ENCODE assay signal across 8 cellular contexts in genomic region chr7:22726345-22726848, GRCh38. TPM values are rescaled to one million over a fixed set of nuclear protein-coding genes. Genes with fewer than 3 reads are reported as not detected.
DNase-seq lines count a peak whose midpoint lies in the region; ATAC-seq lines count a peak whose summit lies in the region.

No MANE protein-coding gene starts in this region.

- H3K27me3 Mint-ChIP-seq in activated naive CD8-positive, alpha-beta T cell treated with anti-CD3 and anti-CD28 coated beads, Interleukin-2, amount 10 ng/mL, durations not matched to agents 7 days and 5 days = peaks cover 9% of the 10 kb centered on the region

- H3K36me3 ChIP-seq in HUES6 (ENCODE audit: control insufficient read depth, insufficient read depth, low read length) = peaks cover 15% of the 10 kb centered on the region; the same call in 1 of the 2 replicates

- no peaks in the 10 kb centered on the region for H3K27me3 ChIP-seq in HUES6 (ENCODE audit: control insufficient read depth, insufficient read depth, low read length)

- peak overlapping the region; percentile 46 for H3K4me3 ChIP-seq in HUES6 (ENCODE audit: low read depth, low read length)
- peak overlapping the region; percentile 41 for H3K4me3 ChIP-seq in skeletal muscle cell (ENCODE audit: low read depth, low read length)

- POLR2A ChIA-PET in activated naive CD8-positive, alpha-beta T cell treated with anti-CD3 and anti-CD28 coated beads, Interleukin-2, amount 10 ng/mL, durations not matched to agents 7 days and 5 days (lab: Charles Lee) = interaction anchor here (0.6 to 3.6 kb wide), 8 partner anchors 17 to 166 kb away, joined by 3 to 22 read pairs (median 4); no protein-coding TSS in a partner anchor

- H3K9me3 ChIP-seq in HUES6 (ENCODE audit: control insufficient read depth, insufficient read depth, low read depth, low read length) = no peaks in the 10 kb centered on the region

- peak overlapping the region; percentile 75 for H3K4me3 Mint-ChIP-seq in activated naive CD8-positive, alpha-beta T cell treated with anti-CD3 and anti-CD28 coated beads, Interleukin-2, amount 10 ng/mL, durations not matched to agents 7 days and 5 days

- ATAC-seq in GM21515 (IDR thresholded peaks at IDR 0.05; ENCODE audit: unreplicated experiment) = peak; percentile 79
- peak; percentile 90 for ATAC-seq in activated naive CD8-positive, alpha-beta T cell treated with anti-CD3 and anti-CD28 coated beads, Interleukin-2, amount 10 ng/mL, durations not matched to agents 7 days and 5 days (ENCODE audit: low read depth)

- peaks cover 3% of the 10 kb centered on the region for H3K36me3 Mint-ChIP-seq in activated naive CD8-positive, alpha-beta T cell treated with anti-CD3 and anti-CD28 coated beads, Interleukin-2, amount 10 ng/mL, durations not matched to agents 7 days and 5 days

- DNase-seq in ELF-1 (ENCODE audit: low read depth, low spot score) = peak; percentile 92
- DNase-seq in SK-N-DZ (ENCODE audit: low spot score) = peak; percentile 36
- DNase-seq in activated naive CD8-positive, alpha-beta T cell treated with anti-CD3 and anti-CD28 coated beads, Interleukin-2, amount 10 ng/mL, durations not matched to agents 7 days and 5 days = peak; percentile 66
- DNase-seq in hepatic stellate cell (ENCODE audit: low spot score) = peak; percentile 64
- DNase-seq in skeletal muscle cell (ENCODE audit: low read depth) = no peak
- no peak for DNase-seq in epidermal melanocyte (ENCODE audit: insufficient read length, low spot score)

- H3K9ac ChIP-seq in HUES6 (ENCODE audit: low read length) = peak overlapping the region; percentile 82

- H3K27ac Mint-ChIP-seq in activated naive CD8-positive, alpha-beta T cell treated with anti-CD3 and anti-CD28 coated beads, Interleukin-2, amount 10 ng/mL, durations not matched to agents 7 days and 5 days = peak overlapping the region; percentile 83

- peak overlapping the region; percentile 56; the same call in 1 of the 2 replicates for H3K27ac ChIP-seq in HUES6 (ENCODE audit: low read depth, low read length)

- no peaks in the 10 kb centered on the region for H3K9me3 Mint-ChIP-seq in activated naive CD8-positive, alpha-beta T cell treated with anti-CD3 and anti-CD28 coated beads, Interleukin-2, amount 10 ng/mL, durations not matched to agents 7 days and 5 days

- peaks cover 50% of the 10 kb centered on the region for H3K4me1 Mint-ChIP-seq in activated naive CD8-positive, alpha-beta T cell treated with anti-CD3 and anti-CD28 coated beads, Interleukin-2, amount 10 ng/mL, durations not matched to agents 7 days and 5 days

- H3K4me1 ChIP-seq in HUES6 (ENCODE audit: control insufficient read depth, insufficient read depth, low read length) = peaks cover 38% of the 10 kb centered on the region

RNA-seq across cellular contexts. Expression of gene IL6, which starts 0.6 kb away (rescaled TPM):
- polyA plus RNA-seq in SK-N-DZ (2014; cell fraction: cytosol; rRNA removed) = not detected in 2 replicates
- polyA plus RNA-seq in SK-N-DZ (2014; cell fraction: nucleus; rRNA removed) = not detected in 2 replicates
- total RNA-seq in activated naive CD8-positive, alpha-beta T cell treated with anti-CD3 and anti-CD28 coated beads, Interleukin-2, amount 10 ng/mL, durations not matched to agents 7 days and 5 days = under 1 TPM; 0.64 to 0.99 TPM

Comparison
In these comparisons a context has a peak if more than half of its experiments do, and no peak if none do; other contexts are left out.
1. DNase-seq: peak in ELF-1 (single experiment), SK-N-DZ (single experiment), activated naive CD8-positive, alpha-beta T cell treated with anti-CD3 and anti-CD28 coated beads, Interleukin-2, amount 10 ng/mL, durations not matched to agents 7 days and 5 days (single experiment) and hepatic stellate cell (single experiment); none in skeletal muscle cell (single experiment) and epidermal melanocyte (single experiment).